Comparison of ENCODE assay signal across 13 cellular contexts in the genomic region with DNA sequence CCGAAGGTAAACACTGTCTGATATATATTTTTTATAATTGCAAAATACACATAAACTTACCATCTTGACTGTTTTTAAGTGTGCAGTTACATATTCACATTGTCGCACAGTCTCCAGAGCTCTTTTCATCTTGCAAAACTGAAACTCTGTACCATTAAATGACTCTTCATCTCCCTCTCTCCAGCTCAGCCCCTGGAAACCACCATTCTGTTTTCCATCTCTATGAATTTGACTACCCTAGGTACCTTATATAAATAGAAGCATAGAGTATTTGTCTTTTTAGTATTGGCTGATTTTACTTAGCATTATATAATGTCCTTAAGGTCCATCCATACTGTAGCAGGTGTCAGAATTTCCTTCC. TPM values are rescaled to one million over a fixed set of nuclear protein-coding genes. Genes with fewer than 3 reads are reported as not detected.
DNase-seq lines count a peak whose midpoint lies in the region; ATAC-seq and TF ChIP-seq lines count a peak whose summit lies in the region.
"Had no signal": no experiment of that assay in that cellular context is flagged by ENCODE, and none has a peak within 500 bp of the region (broad histone marks: within the 10 kb centered on the region; RNA-seq: fewer than 3 reads in every experiment).

No MANE protein-coding gene starts in this region.

- TF ChIP-seq CTCF in left ventricle myocardium inferior (IDR thresholded peaks at IDR 0.05; ENCODE audit: borderline replicate concordance) (no peak), lower leg skin (IDR thresholded peaks at IDR 0.05) (no peak)

- no peaks in the 10 kb centered on the region for H3K36me3 ChIP-seq in left ventricle myocardium inferior
- H3K36me3 ChIP-seq in SK-N-MC (ENCODE audit: insufficient read depth, low read length): no peaks in the 10 kb centered on the region
- no peaks in the 10 kb centered on the region for H3K36me3 ChIP-seq in trophoblast cell (ENCODE audit: control insufficient read depth in 1 of 2, insufficient read depth in 2 of 2, low read length in 2 of 2)
- H3K36me3 ChIP-seq: pancreas, Peyer's patch had no signal

- intact Hi-C loops in left ventricle myocardium inferior (cut with micrococcal nuclease): no loop called here
- intact Hi-C loops in left ventricle myocardium superior (cut with micrococcal nuclease): no loop called here
- intact Hi-C loops in lower leg skin (cut with DNase I; ENCODE audit: low total_unique reads): no loop called here

- H2BK120ac ChIP-seq in trophoblast cell (ENCODE audit: insufficient read depth, low read length, poor library complexity): no peak overlapping the region

- H3K9ac ChIP-seq in SK-N-MC (ENCODE audit: insufficient read length) (no peak overlapping the region), trophoblast cell (ENCODE audit: low read length) (no peak overlapping the region)
- H3K9ac ChIP-seq: GM23248 had no signal

- peak overlapping the region; percentile 9 for H3K4me3 ChIP-seq in left ventricle myocardium inferior
- no peak overlapping the region for H3K4me3 ChIP-seq in SK-N-MC
- no peak overlapping the region for H3K4me3 ChIP-seq in lower leg skin (ENCODE audit: low read depth, poor library complexity, severe bottlenecking)
- H3K4me3 ChIP-seq in trophoblast cell (ENCODE audit: low read depth, low read length): no peak overlapping the region
- H3K4me3 ChIP-seq: GM23248, pancreas, Peyer's patch had no signal

- DNase-seq in left ventricle myocardium inferior (no peak), left ventricle myocardium superior (no peak), SK-N-MC (ENCODE audit: low read depth, low spot score) (no peak), lower leg skin (ENCODE audit: low spot score in 2 of 2) (no peak), superior temporal gyrus (ENCODE audit: extremely low spot score) (no peak), midbrain (lab: John Stamatoyannopoulos, UW) (no peak), trophoblast cell (no peak)
- DNase-seq: activated CD4-positive, alpha-beta T cell treated with anti-CD3 and anti-CD28 coated beads, Interleukin-2, amount 50 U/mL, for 1 hour; GM23248; pancreas; Peyer's patch had no signal

- no peak overlapping the region for H4K91ac ChIP-seq in trophoblast cell (ENCODE audit: low read depth, low read length)

- H3K9me3 ChIP-seq in left ventricle myocardium inferior (replicated peaks) (no peaks in the 10 kb centered on the region), SK-N-MC (ENCODE audit: low read depth, low read length) (no peaks in the 10 kb centered on the region), trophoblast cell (ENCODE audit: insufficient read depth, low read depth, low read length) (no peaks in the 10 kb centered on the region)
- H3K9me3 ChIP-seq: pancreas, Peyer's patch had no signal

- no peak overlapping the region for H2BK5ac ChIP-seq in trophoblast cell (ENCODE audit: low read depth, low read length, poor library complexity)

- no peak overlapping the region for H2AK5ac ChIP-seq in trophoblast cell (ENCODE audit: low read length)

- no peaks in the 10 kb centered on the region for H3K79me2 ChIP-seq in trophoblast cell (ENCODE audit: control insufficient read depth, insufficient read depth, low read length, poor library complexity)

- no peak overlapping the region for H2AFZ ChIP-seq in trophoblast cell (ENCODE audit: insufficient read depth, low read length, poor library complexity)
- H2AFZ ChIP-seq: GM23248 had no signal

- no peak overlapping the region for H3K14ac ChIP-seq in trophoblast cell (ENCODE audit: low read length)

- peak overlapping the region; percentile 67 for H3K27ac ChIP-seq in left ventricle myocardium inferior (replicated peaks)
- H3K27ac ChIP-seq in SK-N-MC: peak overlapping the region; percentile 15; the same call in 1 of the 2 replicates
- no peak overlapping the region for H3K27ac ChIP-seq in trophoblast cell (ENCODE audit: low read depth, low read length)
- H3K27ac ChIP-seq: C4-2B, GM23248, pancreas had no signal

- no peaks in the 10 kb centered on the region for H3K27me3 ChIP-seq in left ventricle myocardium inferior (ENCODE audit: low read depth)
- H3K27me3 ChIP-seq in trophoblast cell (ENCODE audit: insufficient read depth, low read length): no peaks in the 10 kb centered on the region
- H3K27me3 ChIP-seq: pancreas, Peyer's patch had no signal

- H3K18ac ChIP-seq in trophoblast cell (ENCODE audit: low read length): no peak overlapping the region

- ATAC-seq in left ventricle myocardium superior (no peak), HG02798 (IDR thresholded peaks at IDR 0.05; ENCODE audit: poor library complexity, unreplicated experiment) (peak; percentile 55)

- H3K79me1 ChIP-seq in trophoblast cell (ENCODE audit: low read length): no peaks in the 10 kb centered on the region

- H2BK12ac ChIP-seq in trophoblast cell (ENCODE audit: low read length): no peak overlapping the region

- no peak overlapping the region for H3K4ac ChIP-seq in trophoblast cell (ENCODE audit: low read depth, low read length)

- no peak overlapping the region for H4K12ac ChIP-seq in trophoblast cell (ENCODE audit: low read depth, low read length)

- 79 to 86% methylated on average over 2 of the region's 2 CpGs for WGBS in lower leg skin, 2 donors
- WGBS in trophoblast cell (ENCODE audit: extremely low coverage, insufficient coverage, insufficient read length): no CpG with 5 or more reads among the region's 2 CpGs

- no peak for TF ChIP-seq POLR2A in lower leg skin (IDR thresholded peaks at IDR 0.05)

- no peak overlapping the region for H4K8ac ChIP-seq in trophoblast cell (ENCODE audit: low read depth, low read length)

- no peak overlapping the region for H3K4me2 ChIP-seq in trophoblast cell (ENCODE audit: low read length)

- H3K4me1 ChIP-seq in left ventricle myocardium inferior: peaks cover 96% of the 10 kb centered on the region
- peaks cover 3 to 4% of the 10 kb centered on the region in 2 experiments for H3K4me1 ChIP-seq in trophoblast cell (ENCODE audit: control insufficient read depth in 1 of 2, insufficient read depth in 2 of 2, low read length in 2 of 2)

- H3K23ac ChIP-seq in trophoblast cell (ENCODE audit: low read length): no peak overlapping the region

RNA-seq across cellular contexts. Expression of a gene that starts 45.8 kb away (rescaled TPM):
- total RNA-seq in left ventricle myocardium inferior (13.1 TPM), left ventricle myocardium superior (12.5 TPM), lower leg skin (10 to 100 TPM; 34.3 to 43.9 (median 40.3) TPM)
- polyA plus RNA-seq in trophoblast cell (2013): 13.9 and 14.1 TPM in 2 replicates
